Comparison of ENCODE assay signal across 23 cellular contexts in genomic region chr7:27593226-27593625, GRCh38.
"Had no signal": no experiment of that assay in that cellular context is flagged by ENCODE, and none has a peak within 500 bp of the region (broad histone marks: within the 10 kb centered on the region; RNA-seq: fewer than 3 reads in every experiment).

No MANE protein-coding gene starts in this region.

- H3K36me3 Mint-ChIP-seq: activated CD8-positive, alpha-beta memory T cell treated with anti-CD3 and anti-CD28 coated beads, Interleukin-2, amount 10 ng/mL, durations not matched to agents 7 days and 5 days; natural killer cell treated with Interleukin-12 subunit alpha and Interleukin-12 subunit beta and Interleukin-15 and Interleukin-18, amount 100 ng/mL, for 72 hours had no signal

- DNase-seq: activated CD4-positive, alpha-beta T cell treated with anti-CD3 and anti-CD28 coated beads, Interleukin-2, amount 10 ng/mL, durations not matched to agents 24 days and 14 days; activated CD8-positive, alpha-beta memory T cell treated with anti-CD3 and anti-CD28 coated beads, Interleukin-2, amount 10 ng/mL, durations not matched to agents 7 days and 5 days; activated CD8-positive, alpha-beta T cell treated with anti-CD3 and anti-CD28 coated beads for 36 hours; activated gamma-delta T cell treated with Interleukin-2 at 50 U/mL for 16 hours; activated T-cell treated with anti-CD3 and anti-CD28 coated beads for 4 hours; anterior cingulate cortex; body of pancreas; effector memory CD4-positive, alpha-beta T cell; kidney glomerular epithelial cell; left lung; midbrain; stimulated activated CD4-positive, alpha-beta T cell treated with anti-CD3 and anti-CD28 coated beads, Interleukin-4, amount 100 ng/mL, for 24 hours; stimulated activated naive CD4-positive, alpha-beta T cell treated with Interleukin-2 at 50 U/mL for 16 hours; thyroid gland; upper lobe of right lung had no signal

- H3K9me3 Mint-ChIP-seq: activated CD4-positive, alpha-beta T cell treated with anti-CD3 and anti-CD28 coated beads, Interleukin-2, amount 10 ng/mL, durations not matched to agents 24 days and 14 days; activated CD8-positive, alpha-beta T cell treated with anti-CD3 and anti-CD28 coated beads for 36 hours; activated naive CD4-positive, alpha-beta T cell treated with anti-CD3 and anti-CD28 coated beads, Interleukin-2, amount 50 U/mL, for 24 hours; dendritic cell treated with granulocyte-macrophage colony-stimulating factor and Interleukin-4, amounts not matched to agents 40 ng/mL and 50 ng/mL, for 4 days; natural killer cell treated with Interleukin-12 subunit alpha and Interleukin-12 subunit beta and Interleukin-15 and Interleukin-18, amount 100 ng/mL, for 72 hours; T-helper 2 cell treated with Interferon-gamma antibody and Interleukin-4, amounts not matched to agents 5 μg/mL and 100 μg/mL, for 36 hours had no signal

- H3K27ac Mint-ChIP-seq: activated CD4-positive, alpha-beta T cell treated with anti-CD3 and anti-CD28 coated beads, Interleukin-2, amount 10 ng/mL, durations not matched to agents 24 days and 14 days; activated CD8-positive, alpha-beta memory T cell treated with anti-CD3 and anti-CD28 coated beads, Interleukin-2, amount 10 ng/mL, durations not matched to agents 7 days and 5 days; activated CD8-positive, alpha-beta T cell treated with anti-CD3 and anti-CD28 coated beads for 36 hours; activated naive CD4-positive, alpha-beta T cell treated with anti-CD3 and anti-CD28 coated beads, Interleukin-2, amount 50 U/mL, for 24 hours; dendritic cell treated with granulocyte-macrophage colony-stimulating factor and Interleukin-4, amounts not matched to agents 40 ng/mL and 50 ng/mL, for 4 days; natural killer cell treated with Interleukin-12 subunit alpha and Interleukin-12 subunit beta and Interleukin-15 and Interleukin-18, amount 100 ng/mL, for 72 hours; T-helper 2 cell treated with Interferon-gamma antibody and Interleukin-4, amounts not matched to agents 5 μg/mL and 100 μg/mL, for 36 hours had no signal

- H3K27me3 ChIP-seq: body of pancreas, esophagus muscularis mucosa, left lung, thyroid gland, upper lobe of right lung had no signal

- H3K4me3 Mint-ChIP-seq: activated CD4-positive, alpha-beta T cell treated with anti-CD3 and anti-CD28 coated beads, Interleukin-2, amount 10 ng/mL, durations not matched to agents 24 days and 14 days; activated CD8-positive, alpha-beta memory T cell treated with anti-CD3 and anti-CD28 coated beads, Interleukin-2, amount 10 ng/mL, durations not matched to agents 7 days and 5 days; activated CD8-positive, alpha-beta T cell treated with anti-CD3 and anti-CD28 coated beads for 36 hours; activated naive CD4-positive, alpha-beta T cell treated with anti-CD3 and anti-CD28 coated beads, Interleukin-2, amount 50 U/mL, for 24 hours; dendritic cell treated with granulocyte-macrophage colony-stimulating factor and Interleukin-4, amounts not matched to agents 40 ng/mL and 50 ng/mL, for 4 days; natural killer cell treated with Interleukin-12 subunit alpha and Interleukin-12 subunit beta and Interleukin-15 and Interleukin-18, amount 100 ng/mL, for 72 hours; T-helper 2 cell treated with Interferon-gamma antibody and Interleukin-4, amounts not matched to agents 5 μg/mL and 100 μg/mL, for 36 hours had no signal

- H3K4me3 ChIP-seq: body of pancreas, esophagus muscularis mucosa, left lung, prostate gland, thyroid gland, upper lobe of right lung had no signal

- H3K27ac ChIP-seq: body of pancreas, esophagus muscularis mucosa, left lung, prostate gland, thyroid gland, upper lobe of right lung, VCaP had no signal

- H3K36me3 ChIP-seq: left lung, prostate gland, thyroid gland, upper lobe of right lung had no signal

- H3K4me1 ChIP-seq: body of pancreas, esophagus muscularis mucosa, left lung, prostate gland, thyroid gland, upper lobe of right lung had no signal

- H3K27me3 Mint-ChIP-seq: activated CD4-positive, alpha-beta T cell treated with anti-CD3 and anti-CD28 coated beads, Interleukin-2, amount 10 ng/mL, durations not matched to agents 24 days and 14 days; activated CD8-positive, alpha-beta memory T cell treated with anti-CD3 and anti-CD28 coated beads, Interleukin-2, amount 10 ng/mL, durations not matched to agents 7 days and 5 days; activated CD8-positive, alpha-beta T cell treated with anti-CD3 and anti-CD28 coated beads for 36 hours; activated naive CD4-positive, alpha-beta T cell treated with anti-CD3 and anti-CD28 coated beads, Interleukin-2, amount 50 U/mL, for 24 hours; dendritic cell treated with granulocyte-macrophage colony-stimulating factor and Interleukin-4, amounts not matched to agents 40 ng/mL and 50 ng/mL, for 4 days; natural killer cell treated with Interleukin-12 subunit alpha and Interleukin-12 subunit beta and Interleukin-15 and Interleukin-18, amount 100 ng/mL, for 72 hours had no signal

- H3K4me1 Mint-ChIP-seq: activated CD4-positive, alpha-beta T cell treated with anti-CD3 and anti-CD28 coated beads, Interleukin-2, amount 10 ng/mL, durations not matched to agents 24 days and 14 days; activated CD8-positive, alpha-beta memory T cell treated with anti-CD3 and anti-CD28 coated beads, Interleukin-2, amount 10 ng/mL, durations not matched to agents 7 days and 5 days; activated naive CD4-positive, alpha-beta T cell treated with anti-CD3 and anti-CD28 coated beads, Interleukin-2, amount 50 U/mL, for 24 hours had no signal

- H3K9me3 ChIP-seq: body of pancreas, esophagus muscularis mucosa, left lung, prostate gland, thyroid gland, upper lobe of right lung had no signal

- ATAC-seq: activated CD4-positive, CD25-positive, alpha-beta regulatory T cell treated with anti-CD3 and anti-CD28 coated beads, Interleukin-2, amount 50 U/mL, for 24 hours; activated CD8-positive, alpha-beta memory T cell treated with anti-CD3 and anti-CD28 coated beads, Interleukin-2, amount 10 ng/mL, durations not matched to agents 7 days and 5 days; activated CD8-positive, alpha-beta T cell treated with anti-CD3 and anti-CD28 coated beads for 36 hours; body of pancreas; left lung; natural killer cell treated with Interleukin-12 subunit alpha and Interleukin-12 subunit beta and Interleukin-15 and Interleukin-18, amount 100 ng/mL, for 72 hours; upper lobe of right lung had no signal
